ENCODE assay signal across 12 cellular contexts in genomic region chr17:82492647-82493516, GRCh38. TPM values are rescaled to one million over a fixed set of nuclear protein-coding genes. Genes with fewer than 3 reads are reported as not detected.
DNase-seq lines count a peak whose midpoint lies in the region; ATAC-seq and TF ChIP-seq lines count a peak whose summit lies in the region.
"Had no signal": no experiment of that assay in that cellular context is flagged by ENCODE, and none has a peak within 500 bp of the region (broad histone marks: within the 10 kb centered on the region; RNA-seq: fewer than 3 reads in every experiment).

No MANE protein-coding gene starts in this region.

- WGBS in mammary epithelial cell (ENCODE audit: low coverage, missing lambda C conversion rate): 65% methylated on average over 19 of the region's 19 CpGs
- 88% methylated on average over 14 of the region's 19 CpGs for WGBS in mesenchymal stem cell
- 69 to 73% methylated on average over 19 of the region's 19 CpGs for WGBS in tibial nerve, 2 donors

- peak overlapping the region in 6 of 11 experiments; percentile 2 to 24 (median 12); a peak in 2 of 22 replicates for H3K9ac ChIP-seq in BLaER1 treated with 17β-estradiol and CSF1 and Interleukin-3, amounts not matched to agents 10 nM and 100 nM
- H3K9ac ChIP-seq in mammary epithelial cell (ENCODE audit: insufficient read depth, low read length) (no peak overlapping the region), mesenchymal stem cell (ENCODE audit: low read length) (peak overlapping the region; percentile 20)

- no peak overlapping the region for H2BK5ac ChIP-seq in mesenchymal stem cell (ENCODE audit: low read depth, low read length, poor library complexity, severe bottlenecking)

- H3K27ac ChIP-seq in BLaER1 treated with 17β-estradiol and CSF1 and Interleukin-3, amounts not matched to agents 10 nM and 100 nM: no peak overlapping the region
- H3K27ac ChIP-seq in mammary epithelial cell (ENCODE audit: insufficient read depth, low read depth, low read length) (no peak overlapping the region), mesenchymal stem cell (ENCODE audit: low read length, poor library complexity, severe bottlenecking) (no peak overlapping the region), tibial nerve (peak overlapping the region in 1 of 4 donors; percentile 33)
- H3K27ac ChIP-seq: left ventricle myocardium inferior had no signal

- H2BK120ac ChIP-seq in mesenchymal stem cell (ENCODE audit: low read depth, low read length): no peak overlapping the region

- peaks cover 16 to 81% (median 63%) of the 10 kb centered on the region in 10 experiments for H3K4me1 ChIP-seq in BLaER1 treated with 17β-estradiol and CSF1 and Interleukin-3, amounts not matched to agents 10 nM and 100 nM
- peaks cover 24% of the 10 kb centered on the region for H3K4me1 ChIP-seq in mammary epithelial cell (ENCODE audit: insufficient read depth, low read length)
- peaks cover 23% of the 10 kb centered on the region for H3K4me1 ChIP-seq in mesenchymal stem cell (ENCODE audit: control insufficient read depth, insufficient read depth, low read depth, low read length)
- peaks cover 0 to 35% (median 9%) of the 10 kb centered on the region in 4 donors for H3K4me1 ChIP-seq in tibial nerve

- POLR2A ChIA-PET in HEK293T (lab: Yijun Ruan, JAX): interaction anchor here (0.5 to 1.6 kb wide), 2 partner anchors 26 to 28 kb away, joined by 3 to 5 read pairs; partner anchors contain the start of gene FOXK2

- intact Hi-C loops in mammary epithelial cell (cut with micrococcal nuclease): loop anchor here (5.0 kb wide), 1 partner anchor 196 kb away; no protein-coding TSS in a partner anchor

- no peak overlapping the region for H3K4ac ChIP-seq in mesenchymal stem cell (ENCODE audit: low read depth in 1 of 2, low read length in 2 of 2)

- peak overlapping the region in 2 of 11 experiments; percentile 10 to 42; a peak in 2 of 22 replicates for H3K4me2 ChIP-seq in BLaER1 treated with 17β-estradiol and CSF1 and Interleukin-3, amounts not matched to agents 10 nM and 100 nM
- H3K4me2 ChIP-seq in mammary epithelial cell (ENCODE audit: insufficient read depth, low read depth, low read length): no peak overlapping the region
- no peak overlapping the region for H3K4me2 ChIP-seq in mesenchymal stem cell (ENCODE audit: low read length, poor library complexity, severe bottlenecking)

- no peaks in the 10 kb centered on the region for H3K27me3 ChIP-seq in BLaER1 treated with 17β-estradiol and CSF1 and Interleukin-3, amounts not matched to agents 10 nM and 100 nM
- H3K27me3 ChIP-seq in mammary epithelial cell (ENCODE audit: insufficient read depth, low read length) (no peaks in the 10 kb centered on the region), mesenchymal stem cell (ENCODE audit: control insufficient read depth in 1 of 2, insufficient read depth in 1 of 2, low read length in 2 of 2) (no peaks in the 10 kb centered on the region), tibial nerve (no peaks in the 10 kb centered on the region)

- H3K36me3 ChIP-seq in BLaER1 treated with 17β-estradiol and CSF1 and Interleukin-3, amounts not matched to agents 10 nM and 100 nM: peaks cover 16 to 23% (median 18%) of the 10 kb centered on the region in 11 experiments
- no peaks in the 10 kb centered on the region for H3K36me3 ChIP-seq in mammary epithelial cell (ENCODE audit: insufficient read depth, low read length)
- peaks cover 3 to 22% of the 10 kb centered on the region in 2 experiments for H3K36me3 ChIP-seq in mesenchymal stem cell (ENCODE audit: control insufficient read depth in 1 of 2, insufficient read depth in 2 of 2, low read depth in 1 of 2, low read length in 2 of 2)
- peaks cover 0 to 17% (median 0%) of the 10 kb centered on the region in 3 donors for H3K36me3 ChIP-seq in tibial nerve

- H2AFZ ChIP-seq in mammary epithelial cell (ENCODE audit: low read depth, low read length) (no peak overlapping the region), mesenchymal stem cell (ENCODE audit: low read depth, low read length) (no peak overlapping the region)

- H2BK12ac ChIP-seq in mesenchymal stem cell (ENCODE audit: low read length in 2 of 2): peak overlapping the region in 1 of 2 experiments; percentile 29

- no peak overlapping the region for H3K18ac ChIP-seq in mesenchymal stem cell (ENCODE audit: low read depth in 1 of 2, low read length in 2 of 2)

- H4K8ac ChIP-seq in mesenchymal stem cell (ENCODE audit: low read length): no peak overlapping the region

- dilution Hi-C loops in mammary epithelial cell (cut with HindIII; ENCODE audit: low sequenced_read_pairs): no loop called here

- H3K14ac ChIP-seq in mesenchymal stem cell (ENCODE audit: low read length in 2 of 2): no peak overlapping the region

- TF ChIP-seq CTCF in mammary epithelial cell (conservative IDR thresholded peaks at IDR 0.05 in 1 of 2, IDR thresholded peaks at IDR 0.05 in 1 of 2; ENCODE audit: extremely low read depth in 1 of 2, insufficient read depth in 1 of 2, low read depth in 1 of 2, low read length in 2 of 2): no peak
- TF ChIP-seq CTCF in tibial nerve (IDR thresholded peaks at IDR 0.05): no peak

- no peak for TF ChIP-seq POLR2A in tibial nerve (IDR thresholded peaks at IDR 0.05)

- no peak overlapping the region for H3K4me3 ChIP-seq in BLaER1 treated with 17β-estradiol and CSF1 and Interleukin-3, amounts not matched to agents 10 nM and 100 nM
- no peak overlapping the region for H3K4me3 ChIP-seq in mammary epithelial cell (replicated peaks in 1 of 3; ENCODE audit: insufficient read depth in 1 of 3, low read depth in 2 of 3, low read length in 3 of 3)
- H3K4me3 ChIP-seq in mesenchymal stem cell (ENCODE audit: insufficient read depth in 1 of 2, low read depth in 1 of 2, low read length in 2 of 2): peak overlapping the region in 1 of 2 experiments; percentile 3
- no peak overlapping the region for H3K4me3 ChIP-seq in tibial nerve
- H3K4me3 ChIP-seq: left ventricle myocardium inferior had no signal

- H4K20me1 ChIP-seq in BLaER1 treated with 17β-estradiol and CSF1 and Interleukin-3, amounts not matched to agents 10 nM and 100 nM: peaks cover 0 to 24% (median 0%) of the 10 kb centered on the region in 11 experiments; a peak in 6 of 22 replicates
- H4K20me1 ChIP-seq in mammary epithelial cell (ENCODE audit: insufficient read depth, low read length): no peaks in the 10 kb centered on the region

- no peak overlapping the region for H3K23ac ChIP-seq in mesenchymal stem cell (ENCODE audit: low read length in 2 of 2)

- H2BK15ac ChIP-seq in mesenchymal stem cell (ENCODE audit: low read depth, poor library complexity, severe bottlenecking): no peak overlapping the region

- BruUV-seq in mammary epithelial cell (replicated peaks; lab: Mats Ljungman, UMichigan): TSS peak; percentile 84

- ATAC-seq in HG02798 (IDR thresholded peaks at IDR 0.05; ENCODE audit: poor library complexity, unreplicated experiment): no peak

- H3K9me3 ChIP-seq in BLaER1 treated with 17β-estradiol and CSF1 and Interleukin-3, amounts not matched to agents 10 nM and 100 nM (replicated peaks in 1 of 11): no peaks in the 10 kb centered on the region
- no peaks in the 10 kb centered on the region for H3K9me3 ChIP-seq in mammary epithelial cell (replicated peaks; ENCODE audit: insufficient read depth, low read length)
- no peaks in the 10 kb centered on the region for H3K9me3 ChIP-seq in mesenchymal stem cell (ENCODE audit: control insufficient read depth, low read length)
- no peaks in the 10 kb centered on the region for H3K9me3 ChIP-seq in tibial nerve
- H3K9me3 ChIP-seq: left ventricle myocardium inferior had no signal

- no peak overlapping the region for H2AK5ac ChIP-seq in mesenchymal stem cell (ENCODE audit: low read length, severe bottlenecking)

- H4K91ac ChIP-seq in mesenchymal stem cell (ENCODE audit: low read length): peak overlapping the region; percentile 34

- H3K79me2 ChIP-seq in mammary epithelial cell (ENCODE audit: insufficient read depth, low read length): no peaks in the 10 kb centered on the region

- DNase-seq in M059J (ENCODE audit: low read depth) (peak; percentile 86), mammary epithelial cell (peak; percentile 61), mesenchymal stem cell (peak; percentile 58), tibial nerve (ENCODE audit: low spot score in 2 of 2) (no peak), HEK293T (ENCODE audit: extremely low spot score) (no peak), Kasumi-1 (lab: John Stamatoyannopoulos, UW) (no peak)
- DNase-seq: amniotic stem cell, left ventricle myocardium inferior, NCI-H524, T-helper 2 cell had no signal

- H3K79me1 ChIP-seq in mesenchymal stem cell (replicated peaks; ENCODE audit: low read length, poor library complexity, severe bottlenecking): no peaks in the 10 kb centered on the region

- no peak for TF ChIP-seq EP300 in tibial nerve (IDR thresholded peaks at IDR 0.05)

- in situ Hi-C loops in mammary epithelial cell (cut with MboI; ENCODE audit: low sequenced_read_pairs in 2 of 2): no loop called here

- CTCF ChIA-PET in mammary epithelial cell (lab: Charles Lee; ENCODE audit: low non-redundant PET): no interaction called here
- CTCF ChIA-PET in HEK293T (lab: Yijun Ruan, JAX): no interaction called here

TF ChIP-seq in HEK293T, 16 proteins besides CTCF, POLR2A, EP300 and RAD21:
- TF ChIP-seq CTBP1 (IDR thresholded peaks at IDR 0.05; ENCODE audit: borderline replicate concordance) (no peak), FOXA1 (IDR thresholded peaks at IDR 0.05) (no peak), NFRKB (IDR thresholded peaks at IDR 0.05) (no peak), SP1 (IDR thresholded peaks at IDR 0.05) (no peak), ARNT (IDR thresholded peaks at IDR 0.05) (no peak), ELF4 (IDR thresholded peaks at IDR 0.05) (no peak)

RNA-seq across cellular contexts. Expression of gene FOXK2, which starts 26.6 kb away (rescaled TPM):
- 21.4 and 30.7 TPM in 2 replicates for total RNA-seq in M059J (2014; rRNA removed; shearing (Covaris generic))
- total RNA-seq in mammary epithelial cell: 10 to 100 TPM; 57.3 to 80.8 TPM
- 36.6 TPM for polyA plus RNA-seq in mammary epithelial cell
- 43.2 TPM for polyA minus RNA-seq in mammary epithelial cell
- polyA plus RNA-seq in mesenchymal stem cell (2013, experiment 1 of 2): 45.8 TPM
- polyA plus RNA-seq in mesenchymal stem cell (2013, experiment 2 of 2): 46.2 TPM
- 10 to 100 TPM; 29.6 to 65.4 (median 33.3) TPM for total RNA-seq in tibial nerve

RNA-seq across cellular contexts. Expression of gene NARF, which starts 34.3 kb away (rescaled TPM):
- total RNA-seq in M059J (2014; rRNA removed; shearing (Covaris generic)): 68.2 and 84.2 TPM in 2 replicates
- total RNA-seq in mammary epithelial cell (10 to 100 TPM; 25.0 to 31.5 TPM), tibial nerve (10 to 100 TPM; 25.8 to 79.2 (median 59.9) TPM)
- 45.0 TPM for polyA plus RNA-seq in mammary epithelial cell
- 31.3 TPM for polyA minus RNA-seq in mammary epithelial cell
- 45.9 TPM for polyA plus RNA-seq in mesenchymal stem cell (2013, experiment 1 of 2)
- polyA plus RNA-seq in mesenchymal stem cell (2013, experiment 2 of 2): 44.2 TPM

RNA-seq across cellular contexts. Expression of gene CYBC1, which starts 42.3 kb away (rescaled TPM):
- 45.1 and 55.5 TPM in 2 replicates for total RNA-seq in M059J (2014; rRNA removed; shearing (Covaris generic))
- total RNA-seq in mammary epithelial cell (10 to 100 TPM; 21.8 to 38.3 TPM), tibial nerve (100 to 1,000 TPM in 2 of 4 donors, 10 to 100 TPM in 2; 45.4 to 106 (median 86.4) TPM)
- polyA plus RNA-seq in mammary epithelial cell: 30.3 TPM
- 21.6 TPM for polyA minus RNA-seq in mammary epithelial cell
- polyA plus RNA-seq in mesenchymal stem cell (2013, experiment 1 of 2): 40.1 TPM
- polyA plus RNA-seq in mesenchymal stem cell (2013, experiment 2 of 2): 39.0 TPM

Comparison
In these comparisons a context has a peak if more than half of its experiments do, and no peak if none do; other contexts are left out.
1. DNase-seq: peak in M059J (single experiment), mammary epithelial cell (single experiment) and mesenchymal stem cell (single experiment); none in tibial nerve (0 of 2), HEK293T (single experiment) and Kasumi-1 (0 of 2).